Comparison of ENCODE assay signal across 35 cellular contexts in the genomic region with DNA sequence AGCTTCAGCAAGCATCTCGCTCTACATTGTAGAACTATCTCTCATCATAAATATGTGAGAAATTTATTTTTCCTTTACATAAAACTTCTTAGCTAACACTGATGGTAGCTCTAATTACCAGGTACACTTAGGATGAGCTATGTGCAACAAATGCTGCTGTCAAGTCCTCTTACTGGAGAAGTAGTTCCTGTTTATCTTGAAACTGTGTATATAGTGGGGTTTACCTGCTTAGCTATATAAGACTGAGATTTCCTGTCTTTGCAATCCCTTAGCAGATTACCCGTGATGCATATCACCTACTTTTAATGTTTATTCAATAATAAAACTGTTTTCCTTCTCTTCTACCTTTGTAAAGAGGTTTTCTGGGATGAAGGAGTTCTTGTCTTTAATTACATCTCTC.
"Had no signal": no experiment of that assay in that cellular context is flagged by ENCODE, and none has a peak within 500 bp of the region (broad histone marks: within the 10 kb centered on the region; RNA-seq: fewer than 3 reads in every experiment).

No MANE protein-coding gene starts in this region.

- H3K4me3 ChIP-seq: MG63 had no signal

- H3K27me3 ChIP-seq: MG63 had no signal

- H3K9me3 ChIP-seq: MG63 had no signal

- DNase-seq: Karpas-422, Kasumi-1, MG63, MV-4-11, NCI-H1048, NCI-H1092, NCI-H1092 treated with DMSO at 0.1 percent for 48 hours, NCI-H1105, NCI-H1105 treated with DMSO at 0.1 percent for 48 hours, NCI-H1417, NCI-H1417 treated with DMSO at 0.1 percent for 48 hours, NCI-H1436, NCI-H1436 treated with DMSO at 0.1 percent for 48 hours, NCI-H146, NCI-H1694, NCI-H1694 treated with DMSO at 0.1 percent for 48 hours, NCI-H187, NCI-H187 treated with DMSO at 0.1 percent for 48 hours, NCI-H1930, NCI-H2029, NCI-H2029 treated with DMSO at 0.1 percent for 48 hours, NCI-H2081, NCI-H2081 treated with DMSO at 0.1 percent for 48 hours, NCI-H2107, NCI-H2171, NCI-H2171 treated with DMSO at 0.1 percent for 48 hours, NCI-H2227 treated with DMSO at 0.1 percent for 48 hours, NCI-H226, NCI-H345, NCI-H446, NCI-H446 treated with DMSO at 0.1 percent for 48 hours, NCI-H510A, NCI-H510A treated with DMSO at 0.1 percent for 48 hours, NCI-H524, NCI-H524 treated with DMSO at 0.1 percent for 48 hours had no signal

- H3K36me3 ChIP-seq: MG63 had no signal
